Comparison of ENCODE assay signal across 1 cellular context in the genomic region with DNA sequence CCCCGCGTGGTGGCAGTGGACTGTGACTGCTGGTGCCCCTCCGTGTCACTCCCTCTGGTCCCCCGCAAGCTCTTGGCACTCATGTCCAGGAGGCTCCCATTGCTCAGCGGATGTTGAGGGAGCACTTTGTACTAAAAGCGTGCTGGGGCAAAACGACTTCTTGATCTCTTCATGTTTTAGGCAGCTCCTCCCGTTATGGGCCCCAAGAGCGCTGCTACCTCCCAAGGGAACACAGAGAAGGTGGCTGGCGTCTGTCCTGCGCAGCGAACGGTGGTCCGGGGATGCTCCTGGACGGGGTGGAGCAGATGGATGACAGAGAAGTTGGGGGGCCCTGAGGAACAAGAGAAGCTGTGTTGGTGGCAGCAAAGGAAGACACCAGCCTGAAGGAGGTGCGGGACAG.
TF ChIP-seq lines count a peak whose summit lies in the region.

No MANE protein-coding gene starts in this region.

TF ChIP-seq in HepG2, 621 proteins besides CTCF, POLR2A, EP300 and RAD21 (continued from another document):
- TF ChIP-seq, protein P1, sequence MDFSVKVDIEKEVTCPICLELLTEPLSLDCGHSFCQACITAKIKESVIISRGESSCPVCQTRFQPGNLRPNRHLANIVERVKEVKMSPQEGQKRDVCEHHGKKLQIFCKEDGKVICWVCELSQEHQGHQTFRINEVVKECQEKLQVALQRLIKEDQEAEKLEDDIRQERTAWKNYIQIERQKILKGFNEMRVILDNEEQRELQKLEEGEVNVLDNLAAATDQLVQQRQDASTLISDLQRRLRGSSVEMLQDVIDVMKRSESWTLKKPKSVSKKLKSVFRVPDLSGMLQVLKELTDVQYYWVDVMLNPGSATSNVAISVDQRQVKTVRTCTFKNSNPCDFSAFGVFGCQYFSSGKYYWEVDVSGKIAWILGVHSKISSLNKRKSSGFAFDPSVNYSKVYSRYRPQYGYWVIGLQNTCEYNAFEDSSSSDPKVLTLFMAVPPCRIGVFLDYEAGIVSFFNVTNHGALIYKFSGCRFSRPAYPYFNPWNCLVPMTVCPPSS (IDR thresholded peaks at IDR 0.05), result no peak
- TF ChIP-seq, protein P2, sequence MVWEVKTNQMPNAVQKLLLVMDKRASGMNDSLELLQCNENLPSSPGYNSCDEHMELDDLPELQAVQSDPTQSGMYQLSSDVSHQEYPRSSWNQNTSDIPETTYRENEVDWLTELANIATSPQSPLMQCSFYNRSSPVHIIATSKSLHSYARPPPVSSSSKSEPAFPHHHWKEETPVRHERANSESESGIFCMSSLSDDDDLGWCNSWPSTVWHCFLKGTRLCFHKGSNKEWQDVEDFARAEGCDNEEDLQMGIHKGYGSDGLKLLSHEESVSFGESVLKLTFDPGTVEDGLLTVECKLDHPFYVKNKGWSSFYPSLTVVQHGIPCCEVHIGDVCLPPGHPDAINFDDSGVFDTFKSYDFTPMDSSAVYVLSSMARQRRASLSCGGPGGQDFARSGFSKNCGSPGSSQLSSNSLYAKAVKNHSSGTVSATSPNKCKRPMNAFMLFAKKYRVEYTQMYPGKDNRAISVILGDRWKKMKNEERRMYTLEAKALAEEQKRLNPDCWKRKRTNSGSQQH (CRISPR knock-in tag; IDR thresholded peaks at IDR 0.05; ENCODE audit: low read depth), result no peak
- TF ChIP-seq SNRNP70 (IDR thresholded peaks at IDR 0.05; ENCODE audit: low read depth, low read length), result no peak
TF ChIP-seq in HepG2: peak in this region for 0.
